Comparison of ENCODE assay signal across 1 cellular context in the genomic region with DNA sequence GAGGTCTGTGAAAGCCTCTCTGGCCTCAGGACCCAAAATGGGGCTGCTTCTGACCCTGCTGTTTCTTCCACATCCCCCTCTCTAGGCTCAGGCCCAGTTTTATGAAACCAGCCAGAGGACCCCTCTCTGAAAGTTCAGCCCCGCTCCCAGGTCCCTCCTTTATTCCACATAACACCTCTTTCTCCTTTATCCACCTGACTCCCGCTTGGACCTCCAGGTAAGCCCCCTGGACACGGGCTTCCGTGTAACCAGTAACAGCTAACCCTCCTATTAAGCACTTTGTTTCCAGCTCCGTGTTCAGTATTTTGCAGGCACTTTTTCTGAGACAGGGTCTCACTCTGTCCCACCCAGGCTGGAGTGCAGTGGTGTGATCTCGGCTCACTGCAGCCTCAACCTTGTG.
TF ChIP-seq lines count a peak whose summit lies in the region.

No MANE protein-coding gene starts in this region.

TF ChIP-seq in H1, 55 proteins besides CTCF, POLR2A, EP300 and RAD21:
- TF ChIP-seq BCL11A (IDR thresholded peaks at IDR 0.05; ENCODE audit: low read depth in 2 of 2, low read length in 2 of 2) (no peak), HDAC6 (IDR thresholded peaks at IDR 0.05; ENCODE audit: low read depth, low read length) (no peak), SP1 (IDR thresholded peaks at IDR 0.05; ENCODE audit: low read depth, low read length) (no peak), GTF2F1 (IDR thresholded peaks at IDR 0.05; ENCODE audit: borderline replicate concordance, low read depth, low read length) (no peak), TCF12 (IDR thresholded peaks at IDR 0.05; ENCODE audit: low read depth, low read length) (no peak), RFX5 (IDR thresholded peaks at IDR 0.05; ENCODE audit: borderline replicate concordance, low read depth, low read length) (no peak), MAFK (IDR thresholded peaks at IDR 0.05; ENCODE audit: low read depth, low read length) (no peak), POLR2AphosphoS5 (IDR thresholded peaks at IDR 0.05; ENCODE audit: low read depth, low read length) (no peak), CBX5 (IDR thresholded peaks at IDR 0.05; ENCODE audit: low read depth, low read length) (no peak), TBP (IDR thresholded peaks at IDR 0.05; ENCODE audit: low read depth, low read length) (no peak), FOSL1 (IDR thresholded peaks at IDR 0.05; ENCODE audit: insufficient read depth, low read depth, low read length) (no peak), JUN (IDR thresholded peaks at IDR 0.05; ENCODE audit: low read depth, low read length) (no peak), TAF7 (optimal IDR thresholded peaks at IDR 0.05; ENCODE audit: borderline replicate concordance, low read depth, low read length) (no peak), RNF2 (IDR thresholded peaks at IDR 0.05; ENCODE audit: borderline replicate concordance, low read depth, low read length, missing control alignments, poor library complexity, severe bottlenecking) (no peak), SIRT6 (IDR thresholded peaks at IDR 0.05; ENCODE audit: low read length) (no peak), PHF8 (conservative IDR thresholded peaks at IDR 0.05; ENCODE audit: low read depth, low read length) (no peak), CREB1 (IDR thresholded peaks at IDR 0.05) (no peak), SP2 (IDR thresholded peaks at IDR 0.05; ENCODE audit: low read length) (no peak), TEAD4 (IDR thresholded peaks at IDR 0.05; ENCODE audit: low read depth, low read length) (no peak)
- TF ChIP-seq, protein P1, sequence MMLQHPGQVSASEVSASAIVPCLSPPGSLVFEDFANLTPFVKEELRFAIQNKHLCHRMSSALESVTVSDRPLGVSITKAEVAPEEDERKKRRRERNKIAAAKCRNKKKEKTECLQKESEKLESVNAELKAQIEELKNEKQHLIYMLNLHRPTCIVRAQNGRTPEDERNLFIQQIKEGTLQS (IDR thresholded peaks at IDR 0.05; ENCODE audit: insufficient read depth, low read depth, low read length) = no peak
TF ChIP-seq in H1: peak in this region for 0.
